Comparison of ENCODE assay signal across 15 cellular contexts in the genomic region with DNA sequence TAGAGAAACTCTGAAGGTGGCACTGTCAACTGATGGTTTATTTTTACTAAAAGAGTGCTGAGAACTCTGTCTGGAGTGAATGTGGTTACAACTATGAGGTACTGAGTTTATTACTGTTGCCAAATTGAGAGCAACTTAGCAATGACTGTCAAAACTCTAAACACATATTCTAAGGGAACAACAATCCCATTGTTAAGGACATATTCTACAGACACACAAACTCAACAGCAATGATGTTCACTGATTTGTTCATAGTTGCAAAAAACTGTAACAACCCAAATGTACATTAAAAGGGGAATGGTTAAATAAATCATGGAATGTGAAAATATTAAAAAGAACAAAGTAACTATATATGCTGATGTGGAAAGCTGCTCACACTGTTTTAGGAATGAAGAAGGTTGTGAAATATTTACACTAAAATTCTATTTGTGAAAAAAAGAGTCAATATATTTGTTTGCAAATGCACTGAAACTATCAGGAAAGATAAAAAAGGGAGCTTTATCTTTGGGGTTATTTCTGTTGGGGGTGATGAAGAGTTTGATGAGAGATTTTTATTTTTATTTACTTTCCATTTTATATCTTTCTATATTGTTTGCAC. TPM values are rescaled to one million over a fixed set of nuclear protein-coding genes. Genes with fewer than 3 reads are reported as not detected.
DNase-seq lines count a peak whose midpoint lies in the region; ATAC-seq and TF ChIP-seq lines count a peak whose summit lies in the region.
"Had no signal": no experiment of that assay in that cellular context is flagged by ENCODE, and none has a peak within 500 bp of the region (broad histone marks: within the 10 kb centered on the region; RNA-seq: fewer than 3 reads in every experiment).

No MANE protein-coding gene starts in this region.

- no peaks in the 10 kb centered on the region for H3K9me3 Mint-ChIP-seq in osteocyte (ENCODE audit: unreplicated experiment)
- H3K9me3 Mint-ChIP-seq: activated T-helper 2 cell treated with anti-CD3 and anti-CD28 coated beads, Interferon-gamma antibody, Interleukin-2, Interleukin-4, amounts not matched to agents 10 μg/mL and 5 μg/mL and 100 μg/mL, durations not matched to agents 14 hours and 24 hours and 36 hours; naive thymus-derived CD4-positive, alpha-beta T cell; WTC11 had no signal

- H3K36me3 Mint-ChIP-seq in osteocyte (ENCODE audit: unreplicated experiment) = peaks cover 22% of the 10 kb centered on the region
- H3K36me3 Mint-ChIP-seq: WTC11 had no signal

- H3K4me3 ChIP-seq in fibroblast of villous mesenchyme (ENCODE audit: low read depth, low read length) = no peak overlapping the region

- H3K27ac Mint-ChIP-seq in osteocyte (ENCODE audit: unreplicated experiment) = peak overlapping the region; percentile 66
- H3K27ac Mint-ChIP-seq: naive thymus-derived CD4-positive, alpha-beta T cell had no signal

- in situ Hi-C loops in SK-MEL-5 (cut with HindIII; ENCODE audit: low pct_unique_long_range_greater_than_20kb, low sequenced_read_pairs) = no loop called here

- no peaks in the 10 kb centered on the region for H3K27me3 Mint-ChIP-seq in osteocyte (ENCODE audit: unreplicated experiment)

- no peak for TF ChIP-seq CTCF in fibroblast of villous mesenchyme (IDR thresholded peaks at IDR 0.05; ENCODE audit: insufficient read depth, low read depth, low read length)
- TF ChIP-seq CTCF in osteocyte (IDR thresholded peaks at IDR 0.05) = no peak

- ATAC-seq in GM19351 (IDR thresholded peaks at IDR 0.05; ENCODE audit: unreplicated experiment) = peak; percentile 70
- ATAC-seq: naive thymus-derived CD4-positive, alpha-beta T cell; WTC11 had no signal

- no peak overlapping the region for H3K4me3 Mint-ChIP-seq in osteocyte (ENCODE audit: unreplicated experiment)
- H3K4me3 Mint-ChIP-seq: naive thymus-derived CD4-positive, alpha-beta T cell; WTC11 had no signal

- H3K4me1 Mint-ChIP-seq in osteocyte (ENCODE audit: unreplicated experiment) = peaks cover 24% of the 10 kb centered on the region
- H3K4me1 Mint-ChIP-seq: naive thymus-derived CD4-positive, alpha-beta T cell had no signal

- DNase-seq in SK-MEL-5 (ENCODE audit: low read depth, low spot score) (peak; percentile 45), fibroblast of villous mesenchyme (ENCODE audit: low read depth) (peak; percentile 23), osteocyte (ENCODE audit: extremely low spot score, unreplicated experiment) (no peak), glomerular visceral epithelial cell (ENCODE audit: extremely low spot score) (no peak), HuH-7.5 (ENCODE audit: low spot score) (no peak), NAMALWA (ENCODE audit: low spot score) (no peak)
- DNase-seq in activated naive CD4-positive, alpha-beta T cell (lab: John Stamatoyannopoulos, UW) = no peak
- DNase-seq: GF-D8; naive thymus-derived CD4-positive, alpha-beta T cell; NCI-H2107; RPMI8226 had no signal

RNA-seq across cellular contexts. Expression of a gene that starts 12.9 kb away (rescaled TPM):
- 248 and 260 TPM in 2 replicates for total RNA-seq in SK-MEL-5 (2014; rRNA removed; shearing (Covaris generic))
- 159 and 162 TPM in 2 replicates for polyA plus RNA-seq in SK-MEL-5 (2015; cell fraction: cytosol; rRNA removed)
- polyA plus RNA-seq in SK-MEL-5 (2015; cell fraction: nucleus; rRNA removed) = 1,251 and 1,308 TPM in 2 replicates
- total RNA-seq in fibroblast of villous mesenchyme = 74.1 and 95.9 TPM in 2 replicates
- total RNA-seq in osteocyte = 77.1 and 78.1 TPM in 2 replicates

RNA-seq across cellular contexts. Expression of a gene that starts 25.8 kb away (rescaled TPM):
- total RNA-seq in SK-MEL-5 (2014; rRNA removed; shearing (Covaris generic)) = not detected in 2 replicates
- polyA plus RNA-seq in SK-MEL-5 (2015; cell fraction: cytosol; rRNA removed) = not detected in 2 replicates
- polyA plus RNA-seq in SK-MEL-5 (2015; cell fraction: nucleus; rRNA removed) = not detected in 2 replicates
- under 0.01 TPM in 1 of 2 replicates, not detected in the other for total RNA-seq in fibroblast of villous mesenchyme
- not detected in 2 replicates for total RNA-seq in osteocyte
- total RNA-seq: naive thymus-derived CD4-positive, alpha-beta T cell; T-helper 1 cell treated with Interleukin-12 subunit alpha and Interleukin-12 subunit beta and Interleukin-4 antibody, amounts not matched to agents 30 ng/mL and 1 ng/mL, for 36 hours had no signal

Comparison
In these comparisons a context has a peak if more than half of its experiments do, and no peak if none do; other contexts are left out.
1. DNase-seq: peak in SK-MEL-5 (single experiment) and fibroblast of villous mesenchyme (single experiment); none in osteocyte (single experiment), glomerular visceral epithelial cell (single experiment), HuH-7.5 (single experiment), NAMALWA (single experiment) and activated naive CD4-positive, alpha-beta T cell (0 of 4).